In the genomic region with DNA sequence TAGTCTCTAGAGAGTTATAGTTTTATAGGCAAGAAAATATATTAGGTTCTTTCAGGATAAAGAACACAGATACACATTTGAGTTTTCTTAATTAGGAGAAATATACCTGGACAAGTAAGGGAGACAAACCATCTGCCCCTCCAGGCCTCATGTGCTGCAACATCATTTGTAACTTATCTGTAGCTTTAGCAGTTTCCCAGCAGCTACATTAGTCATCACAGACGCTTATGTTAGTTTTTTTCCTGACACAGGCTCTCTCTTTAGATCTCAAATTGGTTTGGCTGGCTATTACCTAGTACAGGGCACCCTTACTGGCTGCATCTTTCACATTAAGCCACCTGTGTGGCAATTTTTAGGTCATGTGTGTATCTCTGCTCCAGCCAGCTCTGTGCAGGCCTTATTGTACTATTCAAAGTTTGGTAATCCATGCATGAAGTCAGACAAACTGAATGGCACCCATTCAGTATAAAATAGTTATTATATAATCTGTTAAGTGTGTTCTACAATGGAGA, we compare ENCODE assay signal across 19 cellular contexts. TPM values are rescaled to one million over a fixed set of nuclear protein-coding genes. Genes with fewer than 3 reads are reported as not detected.
A peak's percentile ranks its signal among the peaks of the same experiment; 100 is the strongest.
DNase-seq lines count a peak whose midpoint lies in the region; ATAC-seq and TF ChIP-seq lines count a peak whose summit lies in the region.
"Had no signal": no experiment of that assay in that cellular context is flagged by ENCODE, and none has a peak within 500 bp of the region (broad histone marks: within the 10 kb centered on the region; RNA-seq: fewer than 3 reads in every experiment).

No MANE protein-coding gene starts in this region.

- no peak overlapping the region for H3K4me3 ChIP-seq in psoas muscle
- H3K4me3 ChIP-seq: K562, MG63, SJSA1 had no signal

- H3K9me3 Mint-ChIP-seq in activated naive CD4-positive, alpha-beta T cell treated with anti-CD3 and anti-CD28 coated beads, Interleukin-2, amount 50 U/mL, for 24 hours: no peaks in the 10 kb centered on the region
- H3K9me3 Mint-ChIP-seq: CD8-positive, alpha-beta memory T cell had no signal

- WGBS in psoas muscle, 3 donors: 53 to 94% (median 90%) methylated on average over 1 of the region's 1 CpG

- intact Hi-C loops in psoas muscle (cut with DNase I): no loop called here

- TF ChIP-seq CTCF in psoas muscle (IDR thresholded peaks at IDR 0.05): no peak

- peak overlapping the region; percentile 3 for H3K27ac Mint-ChIP-seq in activated naive CD4-positive, alpha-beta T cell treated with anti-CD3 and anti-CD28 coated beads, Interleukin-2, amount 50 U/mL, for 24 hours

- H3K36me3 ChIP-seq in psoas muscle (ENCODE audit: insufficient read depth in 1 of 2, low read depth in 1 of 2): peaks cover 19 to 99% of the 10 kb centered on the region in 2 donors

- H3K4me1 Mint-ChIP-seq in activated naive CD4-positive, alpha-beta T cell treated with anti-CD3 and anti-CD28 coated beads, Interleukin-2, amount 50 U/mL, for 24 hours: peaks cover 7% of the 10 kb centered on the region

- no peak overlapping the region for H3K4me3 Mint-ChIP-seq in activated naive CD4-positive, alpha-beta T cell treated with anti-CD3 and anti-CD28 coated beads, Interleukin-2, amount 50 U/mL, for 24 hours
- H3K4me3 Mint-ChIP-seq: CD8-positive, alpha-beta memory T cell had no signal

- no peaks in the 10 kb centered on the region for H3K27me3 ChIP-seq in psoas muscle (ENCODE audit: insufficient read depth in 3 of 3, low read length in 2 of 3)
- H3K27me3 ChIP-seq: MG63, SJSA1 had no signal

- H3K27me3 Mint-ChIP-seq in activated naive CD4-positive, alpha-beta T cell treated with anti-CD3 and anti-CD28 coated beads, Interleukin-2, amount 50 U/mL, for 24 hours: no peaks in the 10 kb centered on the region
- H3K27me3 Mint-ChIP-seq: CD8-positive, alpha-beta memory T cell had no signal

- H3K36me3 Mint-ChIP-seq in activated naive CD4-positive, alpha-beta T cell treated with anti-CD3 and anti-CD28 coated beads, Interleukin-2, amount 50 U/mL, for 24 hours: peaks cover 18% of the 10 kb centered on the region

- DNase-seq in activated naive CD4-positive, alpha-beta T cell treated with Interleukin-2 at 50 U/mL for 16 hours: no peak
- DNase-seq in fibroblast of peridontal ligament (ENCODE audit: extremely low read depth): peak; percentile 9
- DNase-seq in psoas muscle: no peak
- DNase-seq in GDM1 (lab: John Stamatoyannopoulos, UW): no peak
- DNase-seq in DMS153 (lab: John Stamatoyannopoulos, UW): no peak
- DNase-seq in cortex of kidney (lab: John Stamatoyannopoulos, UW): no peak
- DNase-seq: AML-193; Calu3; CD8-positive, alpha-beta memory T cell; MG63; NCI-H1417 treated with DMSO at 0.1 percent for 48 hours; NCI-H187; NCI-H446; NCI-H526 treated with DMSO at 0.1 percent for 48 hours had no signal

- H3K27ac ChIP-seq in psoas muscle: no peak overlapping the region
- H3K27ac ChIP-seq: C4-2B, SJSA1 had no signal

- no peaks in the 10 kb centered on the region for H3K4me1 ChIP-seq in psoas muscle
- H3K4me1 ChIP-seq: SJSA1 had no signal

- H3K9me3 ChIP-seq in psoas muscle: no peaks in the 10 kb centered on the region
- H3K9me3 ChIP-seq: MG63, SJSA1 had no signal

- ATAC-seq in psoas muscle: peak in 3 of 4 donors; percentile 35 to 71 (median 61)
- ATAC-seq: K562, Right ventricle myocardium inferior had no signal

RNA-seq across cellular contexts. Expression of a gene that starts 25.9 kb away (rescaled TPM):
- total RNA-seq in psoas muscle: 10 to 100 TPM; 65.8 to 77.6 (median 73.4) TPM
- polyA plus RNA-seq in psoas muscle: 100 to 1,000 TPM in 1 of 3 donors, 10 to 100 TPM in 2; 45.5 to 112 (median 70.9) TPM
